Comparison of ENCODE assay signal across 1 cellular context in the genomic region with DNA sequence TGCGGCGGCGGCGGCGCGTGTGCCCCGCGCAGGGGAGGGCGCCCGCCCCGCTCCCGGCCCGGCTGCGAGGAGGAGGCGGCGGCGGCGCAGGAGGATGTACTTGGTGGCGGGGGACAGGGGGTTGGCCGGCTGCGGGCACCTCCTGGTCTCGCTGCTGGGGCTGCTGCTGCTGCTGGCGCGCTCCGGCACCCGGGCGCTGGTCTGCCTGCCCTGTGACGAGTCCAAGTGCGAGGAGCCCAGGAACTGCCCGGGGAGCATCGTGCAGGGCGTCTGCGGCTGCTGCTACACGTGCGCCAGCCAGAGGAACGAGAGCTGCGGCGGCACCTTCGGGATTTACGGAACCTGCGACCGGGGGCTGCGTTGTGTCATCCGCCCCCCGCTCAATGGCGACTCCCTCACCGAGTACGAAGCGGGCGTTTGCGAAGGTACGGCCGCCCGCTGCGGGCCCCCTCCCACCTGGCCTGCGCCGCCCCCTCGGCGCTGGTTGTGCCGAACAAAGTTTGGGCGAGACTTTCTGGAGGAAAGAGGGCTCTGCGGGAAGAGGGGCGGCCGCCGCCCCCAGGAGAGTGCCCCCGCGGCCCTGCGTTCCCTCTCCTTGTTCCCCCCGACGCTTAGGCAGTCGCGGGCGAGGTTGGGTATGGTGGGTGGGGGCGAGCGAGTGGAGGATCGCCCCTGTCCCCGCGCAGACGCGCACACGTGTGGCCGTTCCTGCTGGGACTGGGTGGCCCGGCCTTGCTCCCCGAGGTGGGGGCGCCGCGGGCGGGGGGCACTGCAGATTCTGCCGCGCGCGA.
A peak's percentile ranks its signal among the peaks of the same experiment; 100 is the strongest.
TF ChIP-seq lines count a peak whose summit lies in the region.

No MANE protein-coding gene starts in this region.

TF ChIP-seq in HEK293, 187 proteins besides CTCF, POLR2A, EP300 and RAD21 (continued from another document and continues in another):
- TF ChIP-seq, protein P1, sequence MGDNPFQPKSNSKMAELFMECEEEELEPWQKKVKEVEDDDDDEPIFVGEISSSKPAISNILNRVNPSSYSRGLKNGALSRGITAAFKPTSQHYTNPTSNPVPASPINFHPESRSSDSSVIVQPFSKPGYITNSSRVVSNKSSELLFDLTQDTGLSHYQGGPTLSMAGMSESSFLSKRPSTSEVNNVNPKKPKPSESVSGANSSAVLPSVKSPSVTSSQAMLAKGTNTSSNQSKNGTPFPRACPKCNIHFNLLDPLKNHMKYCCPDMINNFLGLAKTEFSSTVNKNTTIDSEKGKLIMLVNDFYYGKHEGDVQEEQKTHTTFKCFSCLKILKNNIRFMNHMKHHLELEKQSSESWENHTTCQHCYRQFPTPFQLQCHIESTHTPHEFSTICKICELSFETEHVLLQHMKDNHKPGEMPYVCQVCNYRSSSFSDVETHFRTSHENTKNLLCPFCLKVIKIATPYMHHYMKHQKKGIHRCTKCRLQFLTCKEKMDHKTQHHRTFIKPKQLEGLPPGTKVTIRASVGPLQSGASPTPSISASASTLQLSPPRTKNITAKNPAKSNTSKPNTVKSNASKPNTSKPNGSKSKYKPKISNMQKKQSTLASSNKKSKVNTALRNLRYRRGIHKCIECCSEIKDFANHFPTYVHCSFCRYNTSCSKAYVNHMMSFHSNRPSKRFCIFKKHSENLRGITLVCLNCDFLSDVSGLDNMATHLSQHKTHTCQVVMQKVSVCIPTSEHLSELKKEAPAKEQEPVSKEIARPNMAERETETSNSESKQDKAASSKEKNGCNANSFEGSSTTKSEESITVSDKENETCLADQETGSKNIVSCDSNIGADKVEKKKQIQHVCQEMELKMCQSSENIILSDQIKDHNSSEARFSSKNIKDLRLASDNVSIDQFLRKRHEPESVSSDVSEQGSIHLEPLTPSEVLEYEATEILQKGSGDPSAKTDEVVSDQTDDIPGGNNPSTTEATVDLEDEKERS (tag by site-specific recombination; IDR thresholded peaks at IDR 0.05), result no peak
- TF ChIP-seq SETDB1 (IDR thresholded peaks at IDR 0.05; ENCODE audit: insufficient read length, low read length) (no peak), ZBTB21 (tag by site-specific recombination; IDR thresholded peaks at IDR 0.05) (no peak), HOXA7 (CRISPR knock-in tag; IDR thresholded peaks at IDR 0.05; ENCODE audit: borderline replicate concordance) (no peak), ZNF677 (tag by site-specific recombination; IDR thresholded peaks at IDR 0.05) (no peak), ZNF777 (tag by site-specific recombination; IDR thresholded peaks at IDR 0.05; ENCODE audit: borderline replicate concordance) (no peak), ZNF423 (tag by site-specific recombination; IDR thresholded peaks at IDR 0.05) (0 out of 2 replicates have a peak, but pooled peaks have one; percentile 30), ZNF266 (tag by site-specific recombination; IDR thresholded peaks at IDR 0.05; ENCODE audit: low read depth) (no peak), ZNF184 (tag by site-specific recombination; IDR thresholded peaks at IDR 0.05) (no peak), ZNF239 (tag by site-specific recombination; IDR thresholded peaks at IDR 0.05) (no peak), ZNF366 (tag by site-specific recombination; conservative IDR thresholded peaks at IDR 0.05) (no peak), ZNF571 (tag by site-specific recombination; IDR thresholded peaks at IDR 0.05) (no peak), ZNF24 (tag by site-specific recombination; IDR thresholded peaks at IDR 0.05) (no peak), ZNF416 (tag by site-specific recombination; IDR thresholded peaks at IDR 0.05) (no peak), ZNF529 (tag by site-specific recombination; IDR thresholded peaks at IDR 0.05; ENCODE audit: insufficient replicate concordance) (no peak), ZNF169 (tag by site-specific recombination; IDR thresholded peaks at IDR 0.05) (no peak), ZNF544 (tag by site-specific recombination; IDR thresholded peaks at IDR 0.05) (no peak), ZNF76 (tag by site-specific recombination; IDR thresholded peaks at IDR 0.05; ENCODE audit: borderline replicate concordance, low read depth) (no peak), ZNF660 (tag by site-specific recombination; IDR thresholded peaks at IDR 0.05) (no peak), ZNF473 (tag by site-specific recombination; IDR thresholded peaks at IDR 0.05) (no peak), ZNF26 (tag by site-specific recombination; IDR thresholded peaks at IDR 0.05) (no peak), ZNF292 (tag by site-specific recombination; IDR thresholded peaks at IDR 0.05; ENCODE audit: borderline replicate concordance, low read depth) (no peak), ZNF768 (tag by site-specific recombination; IDR thresholded peaks at IDR 0.05) (no peak), ZNF223 (tag by site-specific recombination; IDR thresholded peaks at IDR 0.05) (no peak), INSM2 (tag by site-specific recombination; IDR thresholded peaks at IDR 0.05) (no peak), ZNF302 (tag by site-specific recombination; IDR thresholded peaks at IDR 0.05; ENCODE audit: low read depth) (no peak), BCL11A (tag by site-specific recombination; IDR thresholded peaks at IDR 0.05; ENCODE audit: low read depth) (no peak), ZNF580 (tag by site-specific recombination; IDR thresholded peaks at IDR 0.05) (no peak), KLF8 (tag by site-specific recombination; IDR thresholded peaks at IDR 0.05) (peak; percentile 65; the same call in 1 of the 2 replicates), ZNF707 (tag by site-specific recombination; IDR thresholded peaks at IDR 0.05) (no peak), ZNF830 (tag by site-specific recombination; IDR thresholded peaks at IDR 0.05; ENCODE audit: low read depth) (no peak), KLF10 (tag by site-specific recombination; IDR thresholded peaks at IDR 0.05) (no peak), ZNF654 (tag by site-specific recombination; IDR thresholded peaks at IDR 0.05; ENCODE audit: low read depth) (no peak), ZNF510 (tag by site-specific recombination; IDR thresholded peaks at IDR 0.05; ENCODE audit: insufficient replicate concordance) (no peak), BCL11B (tag by site-specific recombination; IDR thresholded peaks at IDR 0.05; ENCODE audit: low read depth) (no peak), ZSCAN16 (tag by site-specific recombination; IDR thresholded peaks at IDR 0.05) (no peak), SALL2 (tag by site-specific recombination; IDR thresholded peaks at IDR 0.05; ENCODE audit: borderline replicate concordance) (no peak), ZBTB6 (tag by site-specific recombination; IDR thresholded peaks at IDR 0.05) (no peak), ZBTB7A (tag by site-specific recombination; IDR thresholded peaks at IDR 0.05; ENCODE audit: low read depth) (no peak), ZNF837 (tag by site-specific recombination; IDR thresholded peaks at IDR 0.05) (no peak)
- TF ChIP-seq, protein P2, sequence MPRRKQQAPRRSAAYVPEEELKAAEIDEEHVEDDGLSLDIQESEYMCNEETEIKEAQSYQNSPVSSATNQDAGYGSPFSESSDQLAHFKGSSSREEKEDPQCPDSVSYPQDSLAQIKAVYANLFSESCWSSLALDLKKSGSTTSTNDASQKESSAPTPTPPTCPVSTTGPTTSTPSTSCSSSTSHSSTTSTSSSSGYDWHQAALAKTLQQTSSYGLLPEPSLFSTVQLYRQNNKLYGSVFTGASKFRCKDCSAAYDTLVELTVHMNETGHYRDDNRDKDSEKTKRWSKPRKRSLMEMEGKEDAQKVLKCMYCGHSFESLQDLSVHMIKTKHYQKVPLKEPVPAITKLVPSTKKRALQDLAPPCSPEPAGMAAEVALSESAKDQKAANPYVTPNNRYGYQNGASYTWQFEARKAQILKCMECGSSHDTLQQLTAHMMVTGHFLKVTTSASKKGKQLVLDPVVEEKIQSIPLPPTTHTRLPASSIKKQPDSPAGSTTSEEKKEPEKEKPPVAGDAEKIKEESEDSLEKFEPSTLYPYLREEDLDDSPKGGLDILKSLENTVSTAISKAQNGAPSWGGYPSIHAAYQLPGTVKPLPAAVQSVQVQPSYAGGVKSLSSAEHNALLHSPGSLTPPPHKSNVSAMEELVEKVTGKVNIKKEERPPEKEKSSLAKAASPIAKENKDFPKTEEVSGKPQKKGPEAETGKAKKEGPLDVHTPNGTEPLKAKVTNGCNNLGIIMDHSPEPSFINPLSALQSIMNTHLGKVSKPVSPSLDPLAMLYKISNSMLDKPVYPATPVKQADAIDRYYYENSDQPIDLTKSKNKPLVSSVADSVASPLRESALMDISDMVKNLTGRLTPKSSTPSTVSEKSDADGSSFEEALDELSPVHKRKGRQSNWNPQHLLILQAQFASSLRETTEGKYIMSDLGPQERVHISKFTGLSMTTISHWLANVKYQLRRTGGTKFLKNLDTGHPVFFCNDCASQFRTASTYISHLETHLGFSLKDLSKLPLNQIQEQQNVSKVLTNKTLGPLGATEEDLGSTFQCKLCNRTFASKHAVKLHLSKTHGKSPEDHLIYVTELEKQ (tag by site-specific recombination; IDR thresholded peaks at IDR 0.05; ENCODE audit: borderline replicate concordance), result no peak
- TF ChIP-seq, protein P3, sequence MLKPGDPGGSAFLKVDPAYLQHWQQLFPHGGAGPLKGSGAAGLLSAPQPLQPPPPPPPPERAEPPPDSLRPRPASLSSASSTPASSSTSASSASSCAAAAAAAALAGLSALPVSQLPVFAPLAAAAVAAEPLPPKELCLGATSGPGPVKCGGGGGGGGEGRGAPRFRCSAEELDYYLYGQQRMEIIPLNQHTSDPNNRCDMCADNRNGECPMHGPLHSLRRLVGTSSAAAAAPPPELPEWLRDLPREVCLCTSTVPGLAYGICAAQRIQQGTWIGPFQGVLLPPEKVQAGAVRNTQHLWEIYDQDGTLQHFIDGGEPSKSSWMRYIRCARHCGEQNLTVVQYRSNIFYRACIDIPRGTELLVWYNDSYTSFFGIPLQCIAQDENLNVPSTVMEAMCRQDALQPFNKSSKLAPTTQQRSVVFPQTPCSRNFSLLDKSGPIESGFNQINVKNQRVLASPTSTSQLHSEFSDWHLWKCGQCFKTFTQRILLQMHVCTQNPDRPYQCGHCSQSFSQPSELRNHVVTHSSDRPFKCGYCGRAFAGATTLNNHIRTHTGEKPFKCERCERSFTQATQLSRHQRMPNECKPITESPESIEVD (tag by site-specific recombination; IDR thresholded peaks at IDR 0.05), result no peak
- TF ChIP-seq, protein P4, sequence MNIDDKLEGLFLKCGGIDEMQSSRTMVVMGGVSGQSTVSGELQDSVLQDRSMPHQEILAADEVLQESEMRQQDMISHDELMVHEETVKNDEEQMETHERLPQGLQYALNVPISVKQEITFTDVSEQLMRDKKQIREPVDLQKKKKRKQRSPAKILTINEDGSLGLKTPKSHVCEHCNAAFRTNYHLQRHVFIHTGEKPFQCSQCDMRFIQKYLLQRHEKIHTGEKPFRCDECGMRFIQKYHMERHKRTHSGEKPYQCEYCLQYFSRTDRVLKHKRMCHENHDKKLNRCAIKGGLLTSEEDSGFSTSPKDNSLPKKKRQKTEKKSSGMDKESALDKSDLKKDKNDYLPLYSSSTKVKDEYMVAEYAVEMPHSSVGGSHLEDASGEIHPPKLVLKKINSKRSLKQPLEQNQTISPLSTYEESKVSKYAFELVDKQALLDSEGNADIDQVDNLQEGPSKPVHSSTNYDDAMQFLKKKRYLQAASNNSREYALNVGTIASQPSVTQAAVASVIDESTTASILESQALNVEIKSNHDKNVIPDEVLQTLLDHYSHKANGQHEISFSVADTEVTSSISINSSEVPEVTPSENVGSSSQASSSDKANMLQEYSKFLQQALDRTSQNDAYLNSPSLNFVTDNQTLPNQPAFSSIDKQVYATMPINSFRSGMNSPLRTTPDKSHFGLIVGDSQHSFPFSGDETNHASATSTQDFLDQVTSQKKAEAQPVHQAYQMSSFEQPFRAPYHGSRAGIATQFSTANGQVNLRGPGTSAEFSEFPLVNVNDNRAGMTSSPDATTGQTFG (tag by site-specific recombination; IDR thresholded peaks at IDR 0.05; ENCODE audit: borderline replicate concordance), result no peak
- TF ChIP-seq, protein P5, sequence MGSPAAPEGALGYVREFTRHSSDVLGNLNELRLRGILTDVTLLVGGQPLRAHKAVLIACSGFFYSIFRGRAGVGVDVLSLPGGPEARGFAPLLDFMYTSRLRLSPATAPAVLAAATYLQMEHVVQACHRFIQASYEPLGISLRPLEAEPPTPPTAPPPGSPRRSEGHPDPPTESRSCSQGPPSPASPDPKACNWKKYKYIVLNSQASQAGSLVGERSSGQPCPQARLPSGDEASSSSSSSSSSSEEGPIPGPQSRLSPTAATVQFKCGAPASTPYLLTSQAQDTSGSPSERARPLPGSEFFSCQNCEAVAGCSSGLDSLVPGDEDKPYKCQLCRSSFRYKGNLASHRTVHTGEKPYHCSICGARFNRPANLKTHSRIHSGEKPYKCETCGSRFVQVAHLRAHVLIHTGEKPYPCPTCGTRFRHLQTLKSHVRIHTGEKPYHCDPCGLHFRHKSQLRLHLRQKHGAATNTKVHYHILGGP (tag by site-specific recombination; IDR thresholded peaks at IDR 0.05), result no peak
